In the genomic region with DNA sequence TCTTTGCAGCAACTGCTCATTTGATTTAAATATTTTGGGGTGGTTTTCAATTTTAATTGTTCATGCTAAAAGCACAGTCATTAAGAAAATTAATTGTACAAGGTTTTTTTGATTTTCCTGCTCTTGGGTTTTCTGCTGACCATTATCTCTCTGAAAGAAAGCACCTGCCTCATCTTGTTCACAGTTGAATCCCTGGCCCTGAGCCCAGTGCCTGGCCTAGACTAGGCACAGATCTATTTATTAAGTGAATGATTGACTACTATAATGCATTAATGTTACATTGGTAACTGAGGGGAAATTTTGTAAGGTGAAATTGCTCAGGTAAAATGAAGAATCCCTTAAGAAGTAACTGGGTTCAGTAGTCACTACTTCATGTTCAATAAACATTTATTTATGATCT, we compare ENCODE assay signal across 21 cellular contexts. TPM values are rescaled to one million over a fixed set of nuclear protein-coding genes. Genes with fewer than 3 reads are reported as not detected.
DNase-seq lines count a peak whose midpoint lies in the region; ATAC-seq, FAIRE-seq and TF ChIP-seq lines count a peak whose summit lies in the region.
"Had no signal": no experiment of that assay in that cellular context is flagged by ENCODE, and none has a peak within 500 bp of the region (broad histone marks: within the 10 kb centered on the region; RNA-seq: fewer than 3 reads in every experiment).

No MANE protein-coding gene starts in this region.

- no peak overlapping the region for H2AFZ ChIP-seq in HepG2 (ENCODE audit: low read length)

- H3K27ac ChIP-seq in HepG2 (ENCODE audit: extremely low read length, insufficient read depth, low read length) = no peak overlapping the region
- H3K27ac ChIP-seq in endodermal cell (ENCODE audit: low read depth, low read length) = no peak overlapping the region

- H3K36me3 ChIP-seq in HepG2 (replicated peaks in 1 of 2; ENCODE audit: control insufficient read depth in 1 of 2, insufficient read depth in 2 of 2, low read length in 2 of 2) (no peaks in the 10 kb centered on the region), endodermal cell (ENCODE audit: control insufficient read depth, insufficient read depth, low read length) (no peaks in the 10 kb centered on the region)
- H3K36me3 ChIP-seq: BE2C had no signal

- BruUV-seq in HepG2 (replicated peaks; lab: Mats Ljungman, UMichigan) = no TSS peak

- H3K27ac Mint-ChIP-seq in endodermal cell = no peak overlapping the region
- H3K27ac Mint-ChIP-seq: CD4-positive, CD25-positive, alpha-beta regulatory T cell; CD8-positive, alpha-beta memory T cell; HFFc6 had no signal

- H3K4me3 ChIP-seq in HepG2 (replicated peaks in 1 of 3; ENCODE audit: insufficient read depth in 1 of 3, low read depth in 2 of 3, low read length in 3 of 3) (no peak overlapping the region), endodermal cell (ENCODE audit: low read length) (no peak overlapping the region)

- H4K20me1 ChIP-seq in HepG2 (ENCODE audit: insufficient read depth, low read length) = no peaks in the 10 kb centered on the region

- H3K27me3 Mint-ChIP-seq in endodermal cell (ENCODE audit: insufficient read depth) = peaks cover 3% of the 10 kb centered on the region
- H3K27me3 Mint-ChIP-seq: CD4-positive, CD25-positive, alpha-beta regulatory T cell had no signal

- FAIRE-seq in islet of Langerhans (lab: Jason Lieb, UNC) = peak; percentile 36
- FAIRE-seq in HepG2 (lab: Jason Lieb, UNC) = no peak
- FAIRE-seq: A204.1, D721Med, G401.6, GM12891, GM18507 had no signal

- H3K27me3 ChIP-seq in HepG2 (ENCODE audit: control insufficient read depth in 1 of 2, insufficient read depth in 2 of 2, low read length in 2 of 2) (0 out of 5 replicates have a peak, but pooled peaks cover 0 to 9% of the 10 kb centered on the region in 2 experiments), endodermal cell (ENCODE audit: control insufficient read depth, insufficient read depth, low read length, poor library complexity, severe bottlenecking) (no peaks in the 10 kb centered on the region)
- H3K27me3 ChIP-seq: BE2C had no signal

- POLR2A ChIA-PET in HepG2 (lab: Yijun Ruan, JAX) = no interaction called here

- H3K4me1 ChIP-seq in HepG2 (ENCODE audit: insufficient read depth, low read length) (peaks cover 32% of the 10 kb centered on the region), endodermal cell (ENCODE audit: control insufficient read depth, insufficient read depth, low read length) (no peaks in the 10 kb centered on the region)
- H3K4me1 ChIP-seq: BE2C, Caco-2 had no signal

- TF ChIP-seq EP300 in HepG2 (IDR thresholded peaks at IDR 0.05; ENCODE audit: low read depth in 2 of 2, low read length in 2 of 2) (no peak), HepG2 (CRISPR knock-in tag; IDR thresholded peaks at IDR 0.05; ENCODE audit: borderline replicate concordance) (no peak)

- H3K4me1 Mint-ChIP-seq in endodermal cell = no peaks in the 10 kb centered on the region
- H3K4me1 Mint-ChIP-seq: CD4-positive, CD25-positive, alpha-beta regulatory T cell; CD8-positive, alpha-beta memory T cell had no signal

- ATAC-seq in HepG2 (no peak), GM21423 (IDR thresholded peaks at IDR 0.05; ENCODE audit: unreplicated experiment) (no peak)
- ATAC-seq: HCT116 had no signal

- TF ChIP-seq RAD21 in HepG2 (CRISPR knock-in tag; IDR thresholded peaks at IDR 0.05) = no peak

- H3K9ac ChIP-seq in HepG2 (ENCODE audit: insufficient read depth, low read depth, low read length) (no peak overlapping the region), endodermal cell (ENCODE audit: extremely low read depth, low read length, poor library complexity, severe bottlenecking) (no peak overlapping the region)

- in situ Hi-C loops in HepG2 (cut with HindIII; ENCODE audit: extremely low pct_ligation_motif_present, low pct_unique_long_range_greater_than_20kb) = no loop called here

- TF ChIP-seq CTCF in HepG2 (CRISPR knock-in tag; IDR thresholded peaks at IDR 0.05) (no peak), endodermal cell (conservative IDR thresholded peaks at IDR 0.05) (no peak)

- peaks cover 2% of the 10 kb centered on the region for H3K36me3 Mint-ChIP-seq in endodermal cell (ENCODE audit: low read depth)
- H3K36me3 Mint-ChIP-seq: CD4-positive, CD25-positive, alpha-beta regulatory T cell had no signal

- CTCF ChIA-PET in HepG2 (lab: Yijun Ruan, JAX; ENCODE audit: low intra/inter-chr PET ratio, low total read pairs) = no interaction called here

- peak overlapping the region; percentile 56; the same call in 1 of the 2 replicates for H3K4me2 ChIP-seq in HepG2 (ENCODE audit: low read depth, low read length)

- H3K4me3 Mint-ChIP-seq in endodermal cell = no peak overlapping the region
- H3K4me3 Mint-ChIP-seq: CD4-positive, CD25-positive, alpha-beta regulatory T cell; CD8-positive, alpha-beta memory T cell; HFFc6 had no signal

- TF ChIP-seq POLR2A in HepG2 (IDR thresholded peaks at IDR 0.05; ENCODE audit: insufficient read depth in 1 of 2, low read depth in 2 of 2, low read length in 2 of 2) = no peak

- H3K79me2 ChIP-seq in HepG2 (ENCODE audit: insufficient read depth, low read length) = no peaks in the 10 kb centered on the region

- H3K9me3 ChIP-seq in HepG2 (ENCODE audit: low read length) (no peaks in the 10 kb centered on the region), endodermal cell (ENCODE audit: control insufficient read depth, low read length) (peaks cover 16% of the 10 kb centered on the region)
- H3K9me3 ChIP-seq: BE2C, Caco-2 had no signal

- peaks cover 14% of the 10 kb centered on the region for H3K9me3 Mint-ChIP-seq in endodermal cell

- intact Hi-C loops in HepG2 (cut with micrococcal nuclease; ENCODE audit: unreplicated experiment) = no loop called here

- peak; percentile 39 for DNase-seq in HT-29 (ENCODE audit: low spot score)
- no peak for DNase-seq in HepG2 (ENCODE audit: low spot score)
- DNase-seq in NCI-H510A (lab: John Stamatoyannopoulos, UW) = no peak
- no peak for DNase-seq in endodermal cell
- DNase-seq: ACHN; BE2C; C1 segment of cervical spinal cord; Caco-2; CD4-positive, CD25-positive, alpha-beta regulatory T cell; CD8-positive, alpha-beta memory T cell; GOT3; H7; HFFc6 had no signal

TF ChIP-seq in HepG2, 621 proteins besides CTCF, POLR2A, EP300 and RAD21 (continues in another document):
- TF ChIP-seq MZF1 (CRISPR knock-in tag; IDR thresholded peaks at IDR 0.05; ENCODE audit: borderline replicate concordance) (no peak), ZNF776 (CRISPR knock-in tag; IDR thresholded peaks at IDR 0.05) (no peak), RFXAP (CRISPR knock-in tag; IDR thresholded peaks at IDR 0.05; ENCODE audit: borderline replicate concordance) (no peak), PITX1 (CRISPR knock-in tag; IDR thresholded peaks at IDR 0.05) (no peak), ZNF557 (CRISPR knock-in tag; IDR thresholded peaks at IDR 0.05) (no peak), ZNF3 (CRISPR knock-in tag; IDR thresholded peaks at IDR 0.05) (no peak), ZNF451 (CRISPR knock-in tag; IDR thresholded peaks at IDR 0.05) (no peak), ZNF430 (CRISPR knock-in tag; IDR thresholded peaks at IDR 0.05) (no peak), ZNF775 (CRISPR knock-in tag; IDR thresholded peaks at IDR 0.05; ENCODE audit: borderline replicate concordance) (no peak), ZNF549 (CRISPR knock-in tag; IDR thresholded peaks at IDR 0.05) (no peak), ZNF562 (CRISPR knock-in tag; IDR thresholded peaks at IDR 0.05; ENCODE audit: borderline replicate concordance) (no peak), YEATS2 (CRISPR knock-in tag; IDR thresholded peaks at IDR 0.05; ENCODE audit: borderline replicate concordance) (no peak), JUN (CRISPR knock-in tag; IDR thresholded peaks at IDR 0.05) (no peak)
- TF ChIP-seq, protein P1, sequence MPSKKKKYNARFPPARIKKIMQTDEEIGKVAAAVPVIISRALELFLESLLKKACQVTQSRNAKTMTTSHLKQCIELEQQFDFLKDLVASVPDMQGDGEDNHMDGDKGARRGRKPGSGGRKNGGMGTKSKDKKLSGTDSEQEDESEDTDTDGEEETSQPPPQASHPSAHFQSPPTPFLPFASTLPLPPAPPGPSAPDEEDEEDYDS (CRISPR knock-in tag; IDR thresholded peaks at IDR 0.05) = no peak

RNA-seq across cellular contexts. Expression of a gene that starts 22.0 kb away (rescaled TPM):
- 2.4 and 3.8 TPM in 2 replicates for total RNA-seq in HT-29 (2014; rRNA removed; shearing (Covaris generic))
- total RNA-seq in HepG2 (2016; rRNA removed; fragmentation: Illumina TruSeq; extraction: Trizol) = not detected in 2 replicates
- not detected in 2 replicates for total RNA-seq in HepG2 (2016; cell fraction: cytosol; rRNA removed; fragmentation: Illumina TruSeq; extraction: Trizol; ENCODE audit: low read depth)
- total RNA-seq in HepG2 (2016; cell fraction: insoluble cytoplasmic fraction; rRNA removed; fragmentation: Illumina TruSeq; extraction: Trizol) = not detected in 2 replicates
- not detected in 2 replicates for total RNA-seq in HepG2 (2016; cell fraction: membrane; rRNA removed; fragmentation: Illumina TruSeq; extraction: Trizol)
- total RNA-seq in HepG2 (2016; cell fraction: nucleus; rRNA removed; fragmentation: Illumina TruSeq; extraction: Trizol) = not detected in 2 replicates
- 0.03 TPM in 1 of 2 replicates, not detected in the other for polyA plus RNA-seq in HepG2 (2011; rRNA removed)
- polyA plus RNA-seq in HepG2 (2011; cell fraction: cytosol; rRNA removed) = 0.03 TPM in 1 of 2 replicates, not detected in the other
- polyA plus RNA-seq in HepG2 (2011; cell fraction: nucleus; rRNA removed) = not detected in 2 replicates
- 0.19 TPM in 1 of 2 replicates, not detected in the other for polyA plus RNA-seq in HepG2 (2012)
- not detected in 2 replicates for polyA plus RNA-seq in HepG2 (2016; cell fraction: cytosol; fragmentation: Illumina TruSeq; extraction: Trizol; ENCODE audit: low read depth)
- polyA plus RNA-seq in HepG2 (2016; cell fraction: insoluble cytoplasmic fraction; fragmentation: Illumina TruSeq; extraction: Trizol; ENCODE audit: low read depth) = not detected in 2 replicates
- polyA plus RNA-seq in HepG2 (2016; cell fraction: membrane; fragmentation: Illumina TruSeq; extraction: Trizol; ENCODE audit: low read depth) = not detected in 2 replicates
- not detected in 2 replicates for polyA plus RNA-seq in HepG2 (2016; cell fraction: nucleus; fragmentation: Illumina TruSeq; extraction: Trizol; ENCODE audit: insufficient read depth, low read depth)
- polyA minus RNA-seq in HepG2 (2011; rRNA and poly(A)+ RNA removed; ENCODE audit: low replicate concordance) = 0.09 and 0.10 TPM in 2 replicates
- polyA minus RNA-seq in HepG2 (2011; cell fraction: cytosol; rRNA and poly(A)+ RNA removed) = not detected in 2 replicates
- polyA minus RNA-seq in HepG2 (2011; cell fraction: nucleus; rRNA and poly(A)+ RNA removed) = not detected in 2 replicates
- under 1 TPM; 0.38 to 0.44 TPM for total RNA-seq in endodermal cell
- polyA plus RNA-seq in endodermal cell (2013, experiment 1 of 2) = not detected
- not detected for polyA plus RNA-seq in endodermal cell (2013, experiment 2 of 2)
- total RNA-seq: Caco-2; CD4-positive, CD25-positive, alpha-beta regulatory T cell; H7; HFFc6 had no signal
- polyA plus RNA-seq: CD4-positive, CD25-positive, alpha-beta regulatory T cell; CD8-positive, alpha-beta memory T cell had no signal
